1 cellular context compared by ENCODE assay signal in genomic region chr3:70264122-70264780, GRCh38.
A peak's percentile ranks its signal among the peaks of the same experiment; 100 is the strongest.
TF ChIP-seq lines count a peak whose summit lies in the region.

No MANE protein-coding gene starts in this region.

TF ChIP-seq in HepG2, 621 proteins besides CTCF, POLR2A, EP300 and RAD21 (continued from another document):
- no peak for TF ChIP-seq ZNF710 (CRISPR knock-in tag; IDR thresholded peaks at IDR 0.05; ENCODE audit: borderline replicate concordance)
- 0 out of 2 replicates have a peak, but pooled peaks have one; percentile 37 for TF ChIP-seq POGZ (CRISPR knock-in tag; IDR thresholded peaks at IDR 0.05)
- peak; percentile 25; the same call in 1 of the 2 replicates for TF ChIP-seq NCOR1 (IDR thresholded peaks at IDR 0.05; ENCODE audit: borderline replicate concordance, low read length)
- no peak for TF ChIP-seq MXD3 (CRISPR knock-in tag; IDR thresholded peaks at IDR 0.05)
- TF ChIP-seq ZNF792 (CRISPR knock-in tag; IDR thresholded peaks at IDR 0.05) = no peak
- peak; percentile 43 for TF ChIP-seq ARID5B (CRISPR knock-in tag; IDR thresholded peaks at IDR 0.05)
- no peak for TF ChIP-seq ZBTB20 (CRISPR knock-in tag; IDR thresholded peaks at IDR 0.05; ENCODE audit: borderline replicate concordance, low read depth)
- peak; percentile 15; the same call in 1 of the 2 replicates for TF ChIP-seq RARA (CRISPR knock-in tag; IDR thresholded peaks at IDR 0.05)
- TF ChIP-seq PAXIP1 (CRISPR knock-in tag; conservative IDR thresholded peaks at IDR 0.05) = peak; percentile 66
- TF ChIP-seq SALL1 (CRISPR knock-in tag; IDR thresholded peaks at IDR 0.05) = peak; percentile 12; the same call in 1 of the 2 replicates
- 0 out of 2 replicates have a peak, but pooled peaks have one; percentile 36 for TF ChIP-seq HOMEZ (CRISPR knock-in tag; IDR thresholded peaks at IDR 0.05; ENCODE audit: low read depth)
- 0 out of 2 replicates have a peak, but pooled peaks have one; percentile 23 for TF ChIP-seq RCOR2 (CRISPR knock-in tag; IDR thresholded peaks at IDR 0.05)
- peak; percentile 45 for TF ChIP-seq ARID3A (IDR thresholded peaks at IDR 0.05; ENCODE audit: low read depth, low read length)
- TF ChIP-seq ZNF674 (CRISPR knock-in tag; IDR thresholded peaks at IDR 0.05; ENCODE audit: low read depth) = no peak
- 0 out of 4 replicates have a peak, but pooled peaks of 1 of the 2 experiments have one; percentile 19 for TF ChIP-seq KLF16 (CRISPR knock-in tag; IDR thresholded peaks at IDR 0.05)
- peak; percentile 65; the same call in 1 of the 2 replicates for TF ChIP-seq AHDC1 (CRISPR knock-in tag; IDR thresholded peaks at IDR 0.05; ENCODE audit: borderline replicate concordance)
- peak; percentile 98 for TF ChIP-seq ZNF775 (CRISPR knock-in tag; IDR thresholded peaks at IDR 0.05; ENCODE audit: borderline replicate concordance)
- peak; percentile 50; the same call in 1 of the 2 replicates for TF ChIP-seq MIXL1 (CRISPR knock-in tag; IDR thresholded peaks at IDR 0.05)
- peak; percentile 90 for TF ChIP-seq ZNF691 (CRISPR knock-in tag; IDR thresholded peaks at IDR 0.05; ENCODE audit: borderline replicate concordance, low read depth)
- TF ChIP-seq ZFP37 (CRISPR knock-in tag; IDR thresholded peaks at IDR 0.05; ENCODE audit: borderline replicate concordance) = no peak
- 0 out of 2 replicates have a peak, but pooled peaks have one; percentile 22 for TF ChIP-seq FOXP4 (CRISPR knock-in tag; IDR thresholded peaks at IDR 0.05)
- peak; percentile 76 for TF ChIP-seq BCL6 (CRISPR knock-in tag; IDR thresholded peaks at IDR 0.05)
- TF ChIP-seq FOXP1 (IDR thresholded peaks at IDR 0.05) = no peak
- peak; percentile 39; the same call in 1 of the 2 replicates for TF ChIP-seq FOXP1 (CRISPR knock-in tag; IDR thresholded peaks at IDR 0.05)
